ENCODE assay signal across 11 cellular contexts in the genomic region with DNA sequence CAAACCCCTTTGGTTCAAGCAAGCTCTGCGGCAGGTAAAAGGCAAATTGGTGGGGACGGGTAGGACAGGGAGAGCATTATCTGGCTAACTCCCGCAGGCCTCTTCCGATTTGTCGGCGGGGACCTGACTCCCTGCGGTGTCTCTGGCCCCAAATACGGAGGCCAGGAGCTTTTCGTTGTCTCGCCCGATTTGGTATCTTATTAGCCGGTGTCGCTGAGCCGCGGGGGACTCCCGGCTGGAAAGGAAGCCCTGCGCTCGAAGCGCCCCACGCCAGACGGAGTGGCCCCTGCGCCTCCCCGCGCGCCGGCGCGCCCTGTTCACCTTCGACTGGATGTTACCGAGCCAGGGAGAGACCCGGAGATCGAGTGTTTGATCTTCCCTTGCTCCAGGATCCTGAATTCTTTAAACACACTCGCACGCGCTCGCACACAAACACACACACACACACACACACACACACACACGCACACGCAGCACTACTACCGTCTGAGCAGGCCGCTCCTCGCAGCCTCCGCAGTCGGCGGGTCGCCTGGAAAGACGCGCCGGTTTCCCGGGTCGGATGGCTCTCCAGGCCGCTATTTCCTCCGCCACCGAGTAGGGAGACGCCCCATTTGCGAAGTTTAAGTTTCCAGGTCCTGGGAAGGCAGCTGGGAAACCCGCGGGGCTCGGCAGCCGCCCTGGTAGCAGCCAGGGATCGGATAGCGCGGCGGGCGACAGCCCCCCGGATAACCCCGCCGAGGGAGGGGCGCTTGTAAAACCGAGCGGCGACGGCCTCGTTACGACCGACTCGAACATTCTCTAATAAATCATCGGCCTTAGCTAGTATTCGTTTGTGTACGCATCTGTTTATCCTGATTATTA. TPM values are rescaled to one million over a fixed set of nuclear protein-coding genes. Genes with fewer than 3 reads are reported as not detected.
A peak's percentile ranks its signal among the peaks of the same experiment; 100 is the strongest.
DNase-seq lines count a peak whose midpoint lies in the region; ATAC-seq, FAIRE-seq and TF ChIP-seq lines count a peak whose summit lies in the region.
"Had no signal": no experiment of that assay in that cellular context is flagged by ENCODE, and none has a peak within 500 bp of the region (broad histone marks: within the 10 kb centered on the region; RNA-seq: fewer than 3 reads in every experiment).

No MANE protein-coding gene starts in this region.

- no peak for ATAC-seq in GM19324 (IDR thresholded peaks at IDR 0.05; ENCODE audit: low FRiP score, unreplicated experiment)
- ATAC-seq in HG03565 (IDR thresholded peaks at IDR 0.05; ENCODE audit: unreplicated experiment): no peak
- ATAC-seq: gastrocnemius medialis had no signal

- H4K5ac ChIP-seq in H1 (ENCODE audit: insufficient read length, low read depth, low read length): no peak overlapping the region

- peak overlapping the region; percentile 65 to 77 for H3K4me2 ChIP-seq in H1 (ENCODE audit: insufficient read depth in 1 of 2, low read depth in 2 of 2, low read length in 2 of 2)

- no peaks in the 10 kb centered on the region for H3K79me1 ChIP-seq in H1 (ENCODE audit: low read depth, low read length)

- TF ChIP-seq CTCF in Caco-2 (IDR thresholded peaks at IDR 0.05; ENCODE audit: insufficient read depth in 1 of 2, low read depth in 1 of 2, low read length in 1 of 2, severe bottlenecking in 1 of 2, unreplicated experiment in 1 of 2) (no peak), H1 (IDR thresholded peaks at IDR 0.05; ENCODE audit: control extremely low read depth in 1 of 3, insufficient read depth in 1 of 3, low read depth in 1 of 3, low read length in 3 of 3) (no peak), nephron progenitor cell (IDR thresholded peaks at IDR 0.05) (no peak), esophagus squamous epithelium (IDR thresholded peaks at IDR 0.05) (no peak)

- H3K27me3 Mint-ChIP-seq in Caco-2 (ENCODE audit: insufficient read depth, unreplicated experiment): no peaks in the 10 kb centered on the region
- H3K27me3 Mint-ChIP-seq in nephron progenitor cell (ENCODE audit: low read depth, poor library complexity): peaks cover 90% of the 10 kb centered on the region

- H3K36me3 Mint-ChIP-seq in Caco-2 (ENCODE audit: insufficient read depth, unreplicated experiment) (no peaks in the 10 kb centered on the region), nephron progenitor cell (ENCODE audit: low read depth) (no peaks in the 10 kb centered on the region)

- no peak overlapping the region for H2BK120ac ChIP-seq in H1 (replicated peaks; ENCODE audit: low read depth, low read length)

- TF ChIP-seq POLR2A in H1 (IDR thresholded peaks at IDR 0.05; ENCODE audit: control extremely low read depth in 1 of 2, low read depth in 2 of 2, low read length in 2 of 2): no peak
- no peak for TF ChIP-seq POLR2A in esophagus squamous epithelium (IDR thresholded peaks at IDR 0.05)

- peaks cover 17 to 22% of the 10 kb centered on the region in 2 experiments for H4K20me1 ChIP-seq in H1 (replicated peaks in 1 of 2; ENCODE audit: control insufficient read depth in 1 of 2, insufficient read depth in 2 of 2, low read length in 2 of 2)

- BruUV-seq in Caco-2 (replicated peaks; lab: Mats Ljungman, UMichigan): no TSS peak

- H3K27me3 ChIP-seq in Caco-2 (replicated peaks; ENCODE audit: control insufficient read depth, insufficient read depth, low read length): no peaks in the 10 kb centered on the region; the same call in none of the 2 replicates
- peaks cover 66 to 94% (median 84%) of the 10 kb centered on the region in 4 experiments for H3K27me3 ChIP-seq in H1 (replicated peaks in 1 of 4; ENCODE audit: control insufficient read depth in 3 of 4, extremely low read depth in 1 of 4, insufficient read depth in 3 of 4, low read length in 3 of 4)
- H3K27me3 ChIP-seq in esophagus squamous epithelium: peaks cover 51 to 100% (median 77%) of the 10 kb centered on the region in 4 donors

- no peak overlapping the region for H4K91ac ChIP-seq in H1 (replicated peaks; ENCODE audit: insufficient read length, low read length)

- POLR2A ChIA-PET in Caco-2 (lab: Charles Lee): no interaction called here
- POLR2A ChIA-PET in H1 (lab: Charles Lee; ENCODE audit: partially characterized antibody): interaction anchor here (0.6 to 1.7 kb wide), 7 partner anchors 10 to 73 kb away, joined by 3 to 9 read pairs (median 3); a partner anchor contains a TSS

- H3K23me2 ChIP-seq in H1 (ENCODE audit: low read depth, low read length): peaks cover 7% of the 10 kb centered on the region; the same call in 1 of the 2 replicates

- H2BK12ac ChIP-seq in H1 (ENCODE audit: low read depth, low read length): peak overlapping the region; percentile 50

- peaks cover 6% of the 10 kb centered on the region for H3K4me1 ChIP-seq in Caco-2
- peaks cover 11 to 39% (median 21%) of the 10 kb centered on the region in 4 experiments; a peak in 6 of 7 replicates for H3K4me1 ChIP-seq in H1 (replicated peaks in 1 of 4; ENCODE audit: control insufficient read depth in 3 of 4, insufficient read depth in 4 of 4, low read length in 3 of 4)
- H3K4me1 ChIP-seq in esophagus squamous epithelium: peaks cover 3 to 34% (median 24%) of the 10 kb centered on the region in 3 donors

- no peak overlapping the region; the same call in 1 of the 2 replicates for H2BK5ac ChIP-seq in H1 (ENCODE audit: low read depth, low read length)

- no peak overlapping the region for H3K56ac ChIP-seq in H1 (replicated peaks; ENCODE audit: insufficient read length, low read depth, low read length)

- TF ChIP-seq RAD21 in H1 (IDR thresholded peaks at IDR 0.05 in 1 of 2, conservative IDR thresholded peaks at IDR 0.05 in 1 of 2; ENCODE audit: low read depth in 2 of 2, low read length in 2 of 2): no peak

- H3K4me1 Mint-ChIP-seq in Caco-2 (ENCODE audit: low read depth, unreplicated experiment): no peaks in the 10 kb centered on the region
- peaks cover 42% of the 10 kb centered on the region for H3K4me1 Mint-ChIP-seq in nephron progenitor cell

- intact Hi-C loops in Caco-2 (cut with micrococcal nuclease; ENCODE audit: unreplicated experiment) (no loop called here), esophagus squamous epithelium (cut with DNase I) (no loop called here)

- no peaks in the 10 kb centered on the region for H3K9me3 ChIP-seq in Caco-2
- no peaks in the 10 kb centered on the region for H3K9me3 ChIP-seq in H1 (ENCODE audit: insufficient read depth in 2 of 2, low read depth in 1 of 2, low read length in 1 of 2)
- no peaks in the 10 kb centered on the region for H3K9me3 ChIP-seq in esophagus squamous epithelium
- H3K9me3 ChIP-seq: gastrocnemius medialis, neutrophil had no signal

- FAIRE-seq in H1 (lab: Jason Lieb, UNC): no peak

- H2BK15ac ChIP-seq in H1 (ENCODE audit: low read length): 0 out of 2 replicates have a peak overlapping the region, but pooled peaks have one; percentile 61

- no peak overlapping the region for H2BK20ac ChIP-seq in H1 (ENCODE audit: low read length)

- no peak overlapping the region for H2AFZ ChIP-seq in H1 (ENCODE audit: low read length)

- H3K18ac ChIP-seq in H1 (ENCODE audit: extremely low read depth, low read length): peak overlapping the region; percentile 71

- H3K4me3 ChIP-seq in Caco-2 (ENCODE audit: low read depth, low read length) (peak overlapping the region; percentile 17), H1 (ENCODE audit: extremely low read depth in 1 of 4, insufficient read depth in 2 of 4, low read depth in 3 of 4, low read length in 4 of 4) (peak overlapping the region; percentile 6 to 49 (median 20); a peak in 5 of 8 replicates), esophagus squamous epithelium (peak overlapping the region in 1 of 4 donors; percentile 39)

- H3K27ac ChIP-seq in H1 (ENCODE audit: low read depth, low read length): no peak overlapping the region
- H3K27ac ChIP-seq in esophagus squamous epithelium: no peak overlapping the region
- H3K27ac ChIP-seq: gastrocnemius medialis, neutrophil, WERI-Rb-1 had no signal

- H3K4ac ChIP-seq in H1 (replicated peaks; ENCODE audit: insufficient read length, low read depth, low read length): no peak overlapping the region

- H2AK5ac ChIP-seq in H1 (ENCODE audit: low read depth, low read length): no peak overlapping the region

- no peak overlapping the region for H3K14ac ChIP-seq in H1 (ENCODE audit: insufficient read length)

- H3K4me3 Mint-ChIP-seq in Caco-2 (ENCODE audit: unreplicated experiment): peak overlapping the region; percentile 65
- H3K4me3 Mint-ChIP-seq in nephron progenitor cell: peak overlapping the region; percentile 84

- no peak for TF ChIP-seq EP300 in H1 (IDR thresholded peaks at IDR 0.05; ENCODE audit: borderline replicate concordance in 1 of 2, low read depth in 2 of 2, low read length in 2 of 2)

- H3K23ac ChIP-seq in H1 (ENCODE audit: insufficient read length): no peak overlapping the region

- no peak overlapping the region for H3K27ac Mint-ChIP-seq in Caco-2 (ENCODE audit: unreplicated experiment)
- H3K27ac Mint-ChIP-seq in nephron progenitor cell: no peak overlapping the region

- peak in 1 of 2 experiments; percentile 42 for DNase-seq in Caco-2
- peak; percentile 38 for DNase-seq in NCI-H2227 (lab: John Stamatoyannopoulos, UW; ENCODE audit: unreplicated experiment)
- DNase-seq in H1 (ENCODE audit: low read depth in 1 of 2, low spot score in 2 of 2): peak in 1 of 2 experiments; percentile 76
- peak; percentile 52 for DNase-seq in nephron progenitor cell
- no peak for DNase-seq in esophagus squamous epithelium (lab: John Stamatoyannopoulos, UW)
- no peak for DNase-seq in GOT3 (lab: John Stamatoyannopoulos, UW)
- DNase-seq: gastrocnemius medialis, WERI-Rb-1 had no signal

- CTCF ChIA-PET in Caco-2 (lab: Charles Lee): interaction anchor here (0.6 to 2.1 kb wide), 6 partner anchors 40 to 160 kb away, joined by 3 to 6 read pairs (median 4); no protein-coding TSS in a partner anchor
- CTCF ChIA-PET in H1 (lab: Charles Lee; ENCODE audit: partially characterized antibody): interaction anchor here (0.7 to 13.5 kb wide), 13 partner anchors 10 to 160 kb away, joined by 3 to 147 read pairs (median 4); a partner anchor contains a TSS

- H3K36me3 ChIP-seq in Caco-2 (ENCODE audit: control insufficient read depth, insufficient read depth, low read length) (no peaks in the 10 kb centered on the region), H1 (ENCODE audit: control insufficient read depth in 2 of 4, insufficient read depth in 4 of 4, low read length in 3 of 4) (no peaks in the 10 kb centered on the region; a peak in 1 of 8 replicates), esophagus squamous epithelium (no peaks in the 10 kb centered on the region)
- H3K36me3 ChIP-seq: gastrocnemius medialis, neutrophil, WERI-Rb-1 had no signal

- no peaks in the 10 kb centered on the region for H3K79me2 ChIP-seq in H1 (ENCODE audit: control insufficient read depth in 1 of 2, insufficient read depth in 2 of 2, low read length in 2 of 2)

- H4K8ac ChIP-seq in H1 (ENCODE audit: extremely low read depth, insufficient read depth, low read length): peak overlapping the region; percentile 93; the same call in 1 of the 2 replicates

- no peaks in the 10 kb centered on the region for H3K9me3 Mint-ChIP-seq in Caco-2 (ENCODE audit: unreplicated experiment)
- no peaks in the 10 kb centered on the region for H3K9me3 Mint-ChIP-seq in nephron progenitor cell

- no peak overlapping the region for H3K9ac ChIP-seq in H1 (replicated peaks in 1 of 4; ENCODE audit: extremely low read depth in 1 of 4, low read depth in 3 of 4, low read length in 3 of 4)

- WGBS in H1 (ENCODE audit: extremely low coverage in 1 of 2, insufficient coverage in 1 of 2, insufficient read length in 1 of 2, insufficient replicate concordance in 2 of 2, low coverage in 1 of 2, low lambda C conversion rate in 2 of 2, missing lambda C conversion rate in 1 of 2), 2 experiments: 2% methylated on average over 79 of the region's 79 CpGs; no CpG with 5 or more reads in 1 of the 2 experiments
- 15 to 25% methylated on average over 26 to 31 of the region's 79 CpGs for WGBS in esophagus squamous epithelium, 2 donors

RNA-seq across cellular contexts. Expression of a gene that starts 3.3 kb away (rescaled TPM):
- total RNA-seq in Caco-2 (2022) (not detected in 2 replicates), esophagus squamous epithelium (not detected)
- not detected in 2 replicates for total RNA-seq in H1 (2021; fragmentation: NEBNext Ultra II Directional; extraction: Animal tissue kit (Norgen Biotek cat#: 25700))
- polyA plus RNA-seq in H1 (2011; rRNA removed): not detected in 2 replicates
- polyA plus RNA-seq in H1 (2011; cell fraction: cytosol; rRNA removed): not detected
- not detected for polyA plus RNA-seq in H1 (2011; cell fraction: nucleus; rRNA removed)
- not detected in 4 replicates for polyA plus RNA-seq in H1 (2012, experiment 1 of 2)
- polyA plus RNA-seq in H1 (2012, experiment 2 of 2): not detected
- polyA plus RNA-seq in H1 (2013, experiment 1 of 2): not detected
- not detected for polyA plus RNA-seq in H1 (2013, experiment 2 of 2)
- not detected in 2 replicates for polyA minus RNA-seq in H1 (2011; rRNA and poly(A)+ RNA removed)
- not detected for polyA minus RNA-seq in H1 (2011; cell fraction: cytosol; rRNA and poly(A)+ RNA removed)
- polyA minus RNA-seq in H1 (2011; cell fraction: nucleus; rRNA and poly(A)+ RNA removed): not detected
- total RNA-seq: gastrocnemius medialis had no signal

RNA-seq across cellular contexts. Expression of a gene that starts 4.0 kb away (rescaled TPM):
- not detected in 2 replicates for total RNA-seq in Caco-2 (2022)
- not detected in 2 replicates for total RNA-seq in H1 (2021; fragmentation: NEBNext Ultra II Directional; extraction: Animal tissue kit (Norgen Biotek cat#: 25700))
- polyA plus RNA-seq in H1 (2011; rRNA removed): not detected in 2 replicates
- not detected for polyA plus RNA-seq in H1 (2011; cell fraction: cytosol; rRNA removed)
- not detected for polyA plus RNA-seq in H1 (2011; cell fraction: nucleus; rRNA removed)
- polyA plus RNA-seq in H1 (2012, experiment 1 of 2): not detected in 4 replicates
- not detected for polyA plus RNA-seq in H1 (2012, experiment 2 of 2)
- polyA plus RNA-seq in H1 (2013, experiment 1 of 2): not detected
- not detected for polyA plus RNA-seq in H1 (2013, experiment 2 of 2)
- polyA minus RNA-seq in H1 (2011; rRNA and poly(A)+ RNA removed): not detected in 2 replicates
- polyA minus RNA-seq in H1 (2011; cell fraction: cytosol; rRNA and poly(A)+ RNA removed): not detected
- polyA minus RNA-seq in H1 (2011; cell fraction: nucleus; rRNA and poly(A)+ RNA removed): not detected
- not detected for total RNA-seq in esophagus squamous epithelium
- total RNA-seq: gastrocnemius medialis had no signal

RNA-seq across cellular contexts. Expression of a gene that starts 9.5 kb away (rescaled TPM):
- total RNA-seq in Caco-2 (2022) (4.3 and 5.5 TPM in 2 replicates), esophagus squamous epithelium (not detected)
- not detected in 2 replicates for total RNA-seq in H1 (2021; fragmentation: NEBNext Ultra II Directional; extraction: Animal tissue kit (Norgen Biotek cat#: 25700))
- polyA plus RNA-seq in H1 (2011; rRNA removed): not detected in 2 replicates
- not detected for polyA plus RNA-seq in H1 (2011; cell fraction: cytosol; rRNA removed)
- polyA plus RNA-seq in H1 (2011; cell fraction: nucleus; rRNA removed): not detected
- not detected in 4 replicates for polyA plus RNA-seq in H1 (2012, experiment 1 of 2)
- not detected for polyA plus RNA-seq in H1 (2012, experiment 2 of 2)
- not detected for polyA plus RNA-seq in H1 (2013, experiment 1 of 2)
- polyA plus RNA-seq in H1 (2013, experiment 2 of 2): not detected
- not detected in 2 replicates for polyA minus RNA-seq in H1 (2011; rRNA and poly(A)+ RNA removed)
- not detected for polyA minus RNA-seq in H1 (2011; cell fraction: cytosol; rRNA and poly(A)+ RNA removed)
- polyA minus RNA-seq in H1 (2011; cell fraction: nucleus; rRNA and poly(A)+ RNA removed): not detected
- total RNA-seq: gastrocnemius medialis had no signal

Comparison
In these comparisons a context has a peak if more than half of its experiments do, and no peak if none do; other contexts are left out.
1. DNase-seq: peak in NCI-H2227 (single experiment) and nephron progenitor cell (single experiment); none in esophagus squamous epithelium (single experiment) and GOT3 (single experiment).